In the genomic region with DNA sequence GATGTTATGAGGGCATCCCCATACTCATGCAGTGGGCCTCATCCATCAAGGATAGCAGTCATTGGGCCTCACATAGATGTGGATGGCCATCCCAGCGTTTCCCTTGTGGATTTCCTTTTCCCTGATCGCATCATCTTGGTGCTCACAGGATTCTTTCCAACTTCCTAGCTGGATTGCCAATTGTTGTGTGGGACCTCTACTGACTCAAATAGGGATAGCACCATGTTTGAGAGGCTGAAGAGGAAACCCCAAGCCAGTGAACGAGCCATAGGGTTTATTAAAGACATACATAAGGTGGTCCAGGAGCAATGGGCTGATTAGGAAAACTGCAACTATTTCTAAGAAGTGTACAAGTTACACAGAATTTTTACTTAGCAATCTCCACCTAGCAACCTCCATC, we compare ENCODE assay signal across 20 cellular contexts. TPM values are rescaled to one million over a fixed set of nuclear protein-coding genes. Genes with fewer than 3 reads are reported as not detected.
"Had no signal": no experiment of that assay in that cellular context is flagged by ENCODE, and none has a peak within 500 bp of the region (broad histone marks: within the 10 kb centered on the region; RNA-seq: fewer than 3 reads in every experiment).

No MANE protein-coding gene starts in this region.

- H3K9me3 Mint-ChIP-seq: activated B cell treated with CpG ODN at 0.5 μM for 24 hours; activated naive CD4-positive, alpha-beta T cell treated with anti-CD3 and anti-CD28 coated beads, Interleukin-2, amount 50 U/mL, for 72 hours had no signal

- DNase-seq: activated B cell treated with CpG ODN at 0.5 μM for 24 hours; activated CD4-positive, alpha-beta T cell treated with anti-CD3 and anti-CD28 coated beads for 48 hours; activated CD8-positive, alpha-beta memory T cell treated with anti-CD3 and anti-CD28 coated beads, Interleukin-2, amount 50 U/mL, for 48 hours; activated gamma-delta T cell; activated T-cell treated with anti-CD3 and anti-CD28 coated beads, Interleukin-2, amount 50 U/mL, for 72 hours; esophagus squamous epithelium; foreskin fibroblast; naive B cell; pancreas; sigmoid colon; spleen; stimulated activated CD4-positive, alpha-beta T cell treated with anti-CD3 and anti-CD28 coated beads, Interleukin-1b, Interleukin-23, amount 100 ng/mL, for 48 hours; stimulated activated naive CD8-positive, alpha-beta T cell treated with anti-CD3 and anti-CD28 coated beads, Interleukin-15, amount 100 ng/mL, for 72 hours; upper lobe of left lung had no signal

- H3K27me3 ChIP-seq: esophagus squamous epithelium, sigmoid colon, spleen, upper lobe of left lung had no signal

- H3K4me3 ChIP-seq: esophagus squamous epithelium, lung, pancreas, sigmoid colon, spleen, upper lobe of left lung had no signal

- H3K4me1 Mint-ChIP-seq: activated B cell treated with CpG ODN at 0.5 μM for 24 hours; naive B cell; stimulated activated naive CD8-positive, alpha-beta T cell treated with anti-CD3 and anti-CD28 coated beads, Interleukin-15, amount 100 ng/mL, for 72 hours had no signal

- H3K27ac Mint-ChIP-seq: activated B cell treated with CpG ODN at 0.5 μM for 24 hours; activated T-cell treated with anti-CD3 and anti-CD28 coated beads, Interleukin-2, amount 50 U/mL, for 72 hours; naive B cell; stimulated activated naive CD8-positive, alpha-beta T cell treated with anti-CD3 and anti-CD28 coated beads, Interleukin-15, amount 100 ng/mL, for 72 hours had no signal

- H3K36me3 Mint-ChIP-seq: activated naive CD4-positive, alpha-beta T cell treated with anti-CD3 and anti-CD28 coated beads, Interleukin-2, amount 50 U/mL, for 72 hours; naive B cell had no signal

- H3K27ac ChIP-seq: esophagus squamous epithelium, pancreas, sigmoid colon, spleen, upper lobe of left lung had no signal

- FAIRE-seq: colon, islet of Langerhans, pancreas had no signal

- H3K4me3 Mint-ChIP-seq: activated B cell treated with CpG ODN at 0.5 μM for 24 hours; activated T-cell treated with anti-CD3 and anti-CD28 coated beads, Interleukin-2, amount 50 U/mL, for 72 hours; naive B cell; stimulated activated naive CD8-positive, alpha-beta T cell treated with anti-CD3 and anti-CD28 coated beads, Interleukin-15, amount 100 ng/mL, for 72 hours had no signal

- H3K9me3 ChIP-seq: esophagus squamous epithelium, pancreas, sigmoid colon, spleen, upper lobe of left lung had no signal

- H3K27me3 Mint-ChIP-seq: activated B cell treated with CpG ODN at 0.5 μM for 24 hours; naive B cell; stimulated activated naive CD8-positive, alpha-beta T cell treated with anti-CD3 and anti-CD28 coated beads, Interleukin-15, amount 100 ng/mL, for 72 hours had no signal

- H3K4me1 ChIP-seq: esophagus squamous epithelium, sigmoid colon, spleen, upper lobe of left lung had no signal

- H3K36me3 ChIP-seq: esophagus squamous epithelium, pancreas, sigmoid colon, spleen, upper lobe of left lung had no signal

- ATAC-seq: activated naive CD4-positive, alpha-beta T cell treated with anti-CD3 and anti-CD28 coated beads, Interleukin-2, amount 50 U/mL, for 72 hours; activated T-cell treated with anti-CD3 and anti-CD28 coated beads, Interleukin-2, amount 50 U/mL, for 72 hours; pancreas; stimulated activated naive CD8-positive, alpha-beta T cell treated with anti-CD3 and anti-CD28 coated beads, Interleukin-15, amount 100 ng/mL, for 72 hours had no signal

RNA-seq across cellular contexts. Expression of gene ASZ1, which starts 21.8 kb away (rescaled TPM):
- total RNA-seq: activated B cell treated with CpG ODN at 0.5 μM for 24 hours; activated naive CD4-positive, alpha-beta T cell treated with anti-CD3 and anti-CD28 coated beads, Interleukin-2, amount 50 U/mL, for 72 hours; activated T-cell treated with anti-CD3 and anti-CD28 coated beads, Interleukin-2, amount 50 U/mL, for 72 hours; cardiac septum; esophagus squamous epithelium; pancreas; sigmoid colon; spleen; temporal lobe; upper lobe of left lung had no signal
- polyA plus RNA-seq: pancreas, sigmoid colon, spleen had no signal
